Comparison of ENCODE assay signal across 24 cellular contexts in genomic region chr20:454951-455350, GRCh38.
"Had no signal": no experiment of that assay in that cellular context is flagged by ENCODE, and none has a peak within 500 bp of the region (broad histone marks: within the 10 kb centered on the region; RNA-seq: fewer than 3 reads in every experiment).

No MANE protein-coding gene starts in this region.

- H3K4me3 ChIP-seq: MG63, Peyer's patch, SJCRH30 had no signal

- H3K36me3 ChIP-seq: MG63, Peyer's patch had no signal

- H3K27ac ChIP-seq: KMS-11, Peyer's patch, RWPE1, SJCRH30, WERI-Rb-1 had no signal

- H3K9me2 ChIP-seq: SK-N-SH had no signal

- H3K27me3 Mint-ChIP-seq: activated CD8-positive, alpha-beta T cell treated with anti-CD3 and anti-CD28 coated beads for 36 hours; activated naive CD4-positive, alpha-beta T cell treated with anti-CD3 and anti-CD28 coated beads, Interleukin-2, amount 50 U/mL, for 24 hours had no signal

- H3K4me2 ChIP-seq: KMS-11, SK-N-SH had no signal

- H3K27ac Mint-ChIP-seq: activated CD8-positive, alpha-beta T cell treated with anti-CD3 and anti-CD28 coated beads for 36 hours; activated naive CD4-positive, alpha-beta T cell treated with anti-CD3 and anti-CD28 coated beads, Interleukin-2, amount 50 U/mL, for 24 hours; activated T-cell treated with anti-CD3 and anti-CD28 coated beads, Interleukin-2, amount 50 U/mL, for 72 hours had no signal

- H3K4me1 ChIP-seq: SJCRH30 had no signal

- H3K27me3 ChIP-seq: MG63, Peyer's patch, SJCRH30 had no signal

- H3K4me3 Mint-ChIP-seq: activated CD8-positive, alpha-beta T cell treated with anti-CD3 and anti-CD28 coated beads for 36 hours; activated naive CD4-positive, alpha-beta T cell treated with anti-CD3 and anti-CD28 coated beads, Interleukin-2, amount 50 U/mL, for 24 hours; activated T-cell treated with anti-CD3 and anti-CD28 coated beads, Interleukin-2, amount 50 U/mL, for 72 hours had no signal

- H3K9me3 Mint-ChIP-seq: activated CD8-positive, alpha-beta T cell treated with anti-CD3 and anti-CD28 coated beads for 36 hours; activated naive CD4-positive, alpha-beta T cell treated with anti-CD3 and anti-CD28 coated beads, Interleukin-2, amount 50 U/mL, for 24 hours; activated T-cell treated with anti-CD3 and anti-CD28 coated beads, Interleukin-2, amount 50 U/mL, for 72 hours had no signal

- DNase-seq: activated CD4-positive, alpha-beta T cell treated with anti-CD3 and anti-CD28 coated beads for 4 hours; activated CD8-positive, alpha-beta memory T cell treated with anti-CD3 and anti-CD28 coated beads, Interleukin-2, amount 50 U/mL, for 4 hours; activated CD8-positive, alpha-beta T cell treated with anti-CD3 and anti-CD28 coated beads for 36 hours; activated T-cell treated with anti-CD3 and anti-CD28 coated beads, Interleukin-2, amount 50 U/mL, for 72 hours; aorta; MG63; MV-4-11; NCI-H1092 treated with DMSO at 0.1 percent for 48 hours; NCI-H1417 treated with DMSO at 0.1 percent for 48 hours; NCI-H1694 treated with DMSO at 0.1 percent for 48 hours; NCI-H2029 treated with DMSO at 0.1 percent for 48 hours; NCI-H510A treated with DMSO at 0.1 percent for 48 hours; NCI-H69; NK-92 treated with Interleukin-12 subunit alpha and Interleukin-12 subunit beta, amount 100 ng/mL, for 24 hours; OCI-M1; Peyer's patch; Right ventricle myocardium superior; SJCRH30; SK-N-SH; T-helper 1 cell; WERI-Rb-1 had no signal

- H3K9me3 ChIP-seq: MG63, Peyer's patch, SJCRH30, SK-N-SH had no signal
